Comparison of ENCODE assay signal across 1 cellular context in the genomic region with DNA sequence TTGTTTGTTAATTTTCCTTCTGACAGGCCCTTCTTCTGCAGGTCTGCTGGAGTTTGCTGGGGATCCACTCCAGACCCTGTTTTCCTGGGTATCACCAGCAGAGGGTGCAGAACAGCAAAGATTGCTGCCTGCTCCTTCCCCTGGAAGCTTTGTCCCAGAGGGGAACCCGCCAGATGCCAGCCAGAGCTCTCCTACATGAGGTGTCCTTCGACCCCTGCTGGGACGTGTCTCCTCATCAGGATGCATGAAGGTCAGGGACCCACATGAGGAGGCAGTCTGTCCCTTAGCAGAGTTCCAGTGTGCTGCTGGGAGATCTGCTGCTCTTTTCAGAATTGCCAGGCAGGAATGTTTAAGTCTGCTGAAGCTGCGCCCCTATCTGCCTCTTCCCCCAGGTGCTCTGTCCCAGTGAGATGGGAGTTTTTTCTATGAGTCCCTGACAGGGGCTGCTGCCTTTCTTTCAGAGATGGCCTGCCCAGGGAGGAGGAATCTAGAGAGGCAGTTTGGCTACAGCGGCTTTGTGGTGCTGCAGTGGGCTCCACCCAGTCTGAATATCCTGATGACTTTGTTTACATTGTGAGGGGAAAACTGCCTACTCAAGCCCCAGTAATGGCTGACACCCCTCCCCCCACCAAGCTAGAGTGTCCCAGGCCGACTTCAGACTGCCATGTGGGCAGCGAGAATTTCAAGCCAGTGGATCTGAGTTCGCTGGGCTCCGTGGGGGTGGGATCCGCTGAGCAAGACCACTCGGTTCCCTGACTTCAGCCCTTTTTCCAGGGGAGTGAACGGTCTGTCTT.
TF ChIP-seq lines count a peak whose summit lies in the region.

No MANE protein-coding gene starts in this region.

TF ChIP-seq in GM23338, 12 proteins besides CTCF, POLR2A, EP300 and RAD21 (continued from another document):
- TF ChIP-seq, protein P1, sequence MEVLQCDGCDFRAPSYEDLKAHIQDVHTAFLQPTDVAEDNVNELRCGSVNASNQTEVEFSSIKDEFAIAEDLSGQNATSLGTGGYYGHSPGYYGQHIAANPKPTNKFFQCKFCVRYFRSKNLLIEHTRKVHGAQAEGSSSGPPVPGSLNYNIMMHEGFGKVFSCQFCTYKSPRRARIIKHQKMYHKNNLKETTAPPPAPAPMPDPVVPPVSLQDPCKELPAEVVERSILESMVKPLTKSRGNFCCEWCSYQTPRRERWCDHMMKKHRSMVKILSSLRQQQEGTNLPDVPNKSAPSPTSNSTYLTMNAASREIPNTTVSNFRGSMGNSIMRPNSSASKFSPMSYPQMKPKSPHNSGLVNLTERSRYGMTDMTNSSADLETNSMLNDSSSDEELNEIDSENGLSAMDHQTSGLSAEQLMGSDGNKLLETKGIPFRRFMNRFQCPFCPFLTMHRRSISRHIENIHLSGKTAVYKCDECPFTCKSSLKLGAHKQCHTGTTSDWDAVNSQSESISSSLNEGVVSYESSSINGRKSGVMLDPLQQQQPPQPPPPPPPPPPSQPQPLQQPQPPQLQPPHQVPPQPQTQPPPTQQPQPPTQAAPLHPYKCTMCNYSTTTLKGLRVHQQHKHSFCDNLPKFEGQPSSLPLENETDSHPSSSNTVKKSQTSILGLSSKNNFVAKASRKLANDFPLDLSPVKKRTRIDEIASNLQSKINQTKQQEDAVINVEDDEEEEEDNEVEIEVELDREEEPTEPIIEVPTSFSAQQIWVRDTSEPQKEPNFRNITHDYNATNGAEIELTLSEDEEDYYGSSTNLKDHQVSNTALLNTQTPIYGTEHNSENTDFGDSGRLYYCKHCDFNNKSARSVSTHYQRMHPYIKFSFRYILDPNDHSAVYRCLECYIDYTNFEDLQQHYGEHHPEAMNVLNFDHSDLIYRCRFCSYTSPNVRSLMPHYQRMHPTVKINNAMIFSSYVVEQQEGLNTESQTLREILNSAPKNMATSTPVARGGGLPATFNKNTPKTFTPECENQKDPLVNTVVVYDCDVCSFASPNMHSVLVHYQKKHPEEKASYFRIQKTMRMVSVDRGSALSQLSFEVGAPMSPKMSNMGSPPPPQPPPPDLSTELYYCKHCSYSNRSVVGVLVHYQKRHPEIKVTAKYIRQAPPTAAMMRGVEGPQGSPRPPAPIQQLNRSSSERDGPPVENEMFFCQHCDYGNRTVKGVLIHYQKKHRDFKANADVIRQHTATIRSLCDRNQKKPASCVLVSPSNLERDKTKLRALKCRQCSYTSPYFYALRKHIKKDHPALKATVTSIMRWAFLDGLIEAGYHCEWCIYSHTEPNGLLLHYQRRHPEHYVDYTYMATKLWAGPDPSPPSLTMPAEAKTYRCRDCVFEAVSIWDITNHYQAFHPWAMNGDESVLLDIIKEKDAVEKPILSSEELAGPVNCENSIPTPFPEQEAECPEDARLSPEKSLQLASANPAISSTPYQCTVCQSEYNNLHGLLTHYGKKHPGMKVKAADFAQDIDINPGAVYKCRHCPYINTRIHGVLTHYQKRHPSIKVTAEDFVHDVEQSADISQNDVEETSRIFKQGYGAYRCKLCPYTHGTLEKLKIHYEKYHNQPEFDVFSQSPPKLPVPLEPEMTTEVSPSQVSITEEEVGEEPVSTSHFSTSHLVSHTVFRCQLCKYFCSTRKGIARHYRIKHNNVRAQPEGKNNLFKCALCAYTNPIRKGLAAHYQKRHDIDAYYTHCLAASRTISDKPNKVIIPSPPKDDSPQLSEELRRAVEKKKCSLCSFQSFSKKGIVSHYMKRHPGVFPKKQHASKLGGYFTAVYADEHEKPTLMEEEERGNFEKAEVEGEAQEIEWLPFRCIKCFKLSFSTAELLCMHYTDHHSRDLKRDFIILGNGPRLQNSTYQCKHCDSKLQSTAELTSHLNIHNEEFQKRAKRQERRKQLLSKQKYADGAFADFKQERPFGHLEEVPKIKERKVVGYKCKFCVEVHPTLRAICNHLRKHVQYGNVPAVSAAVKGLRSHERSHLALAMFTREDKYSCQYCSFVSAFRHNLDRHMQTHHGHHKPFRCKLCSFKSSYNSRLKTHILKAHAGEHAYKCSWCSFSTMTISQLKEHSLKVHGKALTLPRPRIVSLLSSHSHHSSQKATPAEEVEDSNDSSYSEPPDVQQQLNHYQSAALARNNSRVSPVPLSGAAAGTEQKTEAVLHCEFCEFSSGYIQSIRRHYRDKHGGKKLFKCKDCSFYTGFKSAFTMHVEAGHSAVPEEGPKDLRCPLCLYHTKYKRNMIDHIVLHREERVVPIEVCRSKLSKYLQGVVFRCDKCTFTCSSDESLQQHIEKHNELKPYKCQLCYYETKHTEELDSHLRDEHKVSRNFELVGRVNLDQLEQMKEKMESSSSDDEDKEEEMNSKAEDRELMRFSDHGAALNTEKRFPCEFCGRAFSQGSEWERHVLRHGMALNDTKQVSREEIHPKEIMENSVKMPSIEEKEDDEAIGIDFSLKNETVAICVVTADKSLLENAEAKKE (CRISPR knock-in tag; IDR thresholded peaks at IDR 0.05) = no peak
- TF ChIP-seq, protein P2, sequence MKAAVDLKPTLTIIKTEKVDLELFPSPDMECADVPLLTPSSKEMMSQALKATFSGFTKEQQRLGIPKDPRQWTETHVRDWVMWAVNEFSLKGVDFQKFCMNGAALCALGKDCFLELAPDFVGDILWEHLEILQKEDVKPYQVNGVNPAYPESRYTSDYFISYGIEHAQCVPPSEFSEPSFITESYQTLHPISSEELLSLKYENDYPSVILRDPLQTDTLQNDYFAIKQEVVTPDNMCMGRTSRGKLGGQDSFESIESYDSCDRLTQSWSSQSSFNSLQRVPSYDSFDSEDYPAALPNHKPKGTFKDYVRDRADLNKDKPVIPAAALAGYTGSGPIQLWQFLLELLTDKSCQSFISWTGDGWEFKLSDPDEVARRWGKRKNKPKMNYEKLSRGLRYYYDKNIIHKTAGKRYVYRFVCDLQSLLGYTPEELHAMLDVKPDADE (IDR thresholded peaks at IDR 0.05) = no peak
- TF ChIP-seq POLR2AphosphoS5 (IDR thresholded peaks at IDR 0.05; ENCODE audit: low read depth) (no peak), EZH2 (IDR thresholded peaks at IDR 0.05; ENCODE audit: low read depth, unreplicated experiment) (no peak)
TF ChIP-seq in GM23338: peak in this region for 0.
